8 cellular contexts compared by ENCODE assay signal in the genomic region with DNA sequence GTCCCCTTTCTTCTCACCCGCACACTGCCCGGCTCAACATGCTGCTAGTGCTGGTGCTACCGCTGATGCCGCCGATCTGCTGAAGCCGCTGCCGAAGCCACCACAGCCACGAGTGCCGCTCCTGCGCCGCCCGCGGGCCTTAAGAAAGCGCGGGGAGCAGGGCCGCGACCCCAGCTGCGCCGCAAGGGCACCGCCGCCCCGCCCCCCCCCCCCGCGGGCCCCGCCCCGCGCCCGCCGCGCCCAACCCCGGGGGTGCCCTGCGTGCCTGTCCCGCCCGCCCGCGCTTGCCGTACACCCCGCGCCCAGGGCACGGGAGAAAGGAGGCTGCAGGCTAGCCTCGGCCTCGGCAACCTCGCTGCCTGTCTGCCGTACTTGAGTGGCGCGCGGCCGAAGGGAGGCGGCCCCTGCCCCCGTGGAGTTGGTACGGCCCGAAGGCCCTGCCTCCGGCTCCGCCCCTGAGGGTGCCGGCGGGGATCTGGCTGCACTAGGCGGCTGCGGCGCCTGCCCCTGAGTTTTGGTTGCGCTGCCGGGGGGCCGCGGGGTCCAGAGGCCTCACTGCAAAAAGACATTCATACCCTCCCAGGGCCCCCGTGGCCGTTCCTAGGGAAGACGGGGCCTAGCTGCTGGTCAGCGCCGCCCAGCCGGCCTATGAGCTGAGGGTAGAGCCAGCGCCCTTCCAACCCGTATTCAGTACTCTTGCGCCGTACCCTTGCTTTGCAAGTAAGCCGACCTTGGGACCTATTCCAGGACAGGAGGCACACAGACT.
DNase-seq lines count a peak whose midpoint lies in the region; ATAC-seq and TF ChIP-seq lines count a peak whose summit lies in the region.

A gene (minus strand): TSS at position 114 of the 766 bp plus-strand sequence. CDS start 74 bp downstream, at position 40.

- ATAC-seq in GM18511 (IDR thresholded peaks at IDR 0.05; ENCODE audit: unreplicated experiment) (peak; percentile 81), HG02943 (IDR thresholded peaks at IDR 0.05; ENCODE audit: low read depth, unreplicated experiment) (peak; percentile 65)

- TF ChIP-seq CTCF in retinal pigment epithelial cell (conservative IDR thresholded peaks at IDR 0.05; ENCODE audit: low read depth, low read length) = no peak

- DNase-seq in NCI-H187 treated with DMSO at 0.1 percent for 48 hours (lab: John Stamatoyannopoulos, UW) = peak; percentile 25
- peak; percentile 75 for DNase-seq in T1000 (lab: John Stamatoyannopoulos, UW)
- peak; percentile 92 for DNase-seq in astrocyte of the hippocampus (ENCODE audit: low read depth, low spot score)
- DNase-seq in hippocampal formation (lab: John Stamatoyannopoulos, UW) = peak; percentile 80 to 91
- DNase-seq in retinal pigment epithelial cell (ENCODE audit: low read depth) = peak; percentile 55
- no peak for DNase-seq in amniotic stem cell (lab: John Stamatoyannopoulos, UW)

- H3K4me3 ChIP-seq in retinal pigment epithelial cell (ENCODE audit: low read length) = peak within 1 kb of the TSS; percentile 60
